In the genomic region with DNA sequence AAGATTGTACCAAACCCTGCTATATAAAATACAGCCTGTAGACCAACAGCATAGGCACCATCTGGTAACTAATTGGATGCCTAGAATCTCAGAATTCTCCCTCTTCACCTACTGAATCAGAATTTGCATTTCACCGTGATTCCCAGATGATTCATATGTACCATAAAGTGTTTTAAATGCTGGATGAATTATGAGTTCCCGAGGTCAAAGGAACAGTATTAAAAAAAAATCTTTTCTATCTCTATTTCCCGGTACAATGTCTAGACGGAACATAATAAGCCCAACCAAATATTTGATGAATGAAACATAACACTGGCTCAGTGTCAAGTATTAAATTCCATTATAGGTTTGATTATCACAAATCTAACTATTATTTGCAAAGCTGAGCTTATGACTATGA, we compare ENCODE assay signal across 19 cellular contexts.
DNase-seq lines count a peak whose midpoint lies in the region; ATAC-seq and TF ChIP-seq lines count a peak whose summit lies in the region.
"Had no signal": no experiment of that assay in that cellular context is flagged by ENCODE, and none has a peak within 500 bp of the region (broad histone marks: within the 10 kb centered on the region; RNA-seq: fewer than 3 reads in every experiment).

No MANE protein-coding gene starts in this region.

- TF ChIP-seq CTCF in HFFc6 (IDR thresholded peaks at IDR 0.05) (no peak), fibroblast of pulmonary artery (IDR thresholded peaks at IDR 0.05; ENCODE audit: low read length, missing control alignments) (no peak), retinal pigment epithelial cell (conservative IDR thresholded peaks at IDR 0.05; ENCODE audit: low read depth, low read length) (no peak), H9 (conservative IDR thresholded peaks at IDR 0.05) (no peak)

- H3K4me2 ChIP-seq in H9 (ENCODE audit: insufficient read depth, insufficient read length, low read length): no peak overlapping the region

- no peak overlapping the region for H3K56ac ChIP-seq in H9 (ENCODE audit: insufficient read length, low read depth, low read length)

- H3K27me3 Mint-ChIP-seq in HFFc6 (ENCODE audit: insufficient read depth) (no peaks in the 10 kb centered on the region; the same call in 1 of the 2 replicates), H9 (ENCODE audit: low read depth) (no peaks in the 10 kb centered on the region)
- H3K27me3 Mint-ChIP-seq: CD4-positive, CD25-positive, alpha-beta regulatory T cell had no signal

- no peak overlapping the region for H3K18ac ChIP-seq in H9 (ENCODE audit: insufficient read length, low read depth, low read length)

- H2BK12ac ChIP-seq in H9 (ENCODE audit: insufficient read length, low read depth, low read length): no peak overlapping the region

- WGBS in H9 (ENCODE audit: extremely low coverage, insufficient read length, low lambda C conversion rate): no CpG with 5 or more reads among the region's 4 CpGs
- 48% methylated on average over 4 of the region's 4 CpGs for WGBS in right cardiac atrium

- no peak overlapping the region for H2AFZ ChIP-seq in H9 (ENCODE audit: low read length)

- no peaks in the 10 kb centered on the region for H3K23me2 ChIP-seq in H9 (ENCODE audit: insufficient read length, low read depth, low read length, poor library complexity, severe bottlenecking)

- H2AK5ac ChIP-seq in H9 (ENCODE audit: insufficient read length, low read length): no peak overlapping the region

- no peak overlapping the region for H2BK15ac ChIP-seq in H9 (ENCODE audit: low read depth, low read length)

- H2BK20ac ChIP-seq in H9 (ENCODE audit: low read depth, low read length, poor library complexity, severe bottlenecking): no peak overlapping the region

- no peaks in the 10 kb centered on the region for H3K36me3 Mint-ChIP-seq in HFFc6 (ENCODE audit: low read depth)
- H3K36me3 Mint-ChIP-seq in H9 (ENCODE audit: insufficient read depth in 1 of 3, low read depth in 3 of 3): peaks cover 0 to 4% (median 0%) of the 10 kb centered on the region in 3 experiments; a peak in 2 of 7 replicates
- H3K36me3 Mint-ChIP-seq: CD4-positive, CD25-positive, alpha-beta regulatory T cell; immature natural killer cell had no signal

- H4K8ac ChIP-seq in H9 (replicated peaks; ENCODE audit: insufficient read length, low read depth, low read length): no peak overlapping the region

- no peak overlapping the region for H3K27ac ChIP-seq in H9 (ENCODE audit: insufficient read length, low read depth, low read length)
- no peak overlapping the region for H3K27ac ChIP-seq in right cardiac atrium (ENCODE audit: low read length)
- H3K27ac ChIP-seq: VCaP had no signal

- H3K14ac ChIP-seq in H9 (ENCODE audit: insufficient read depth, low read length): no peak overlapping the region

- intact Hi-C loops in right cardiac atrium (cut with DNase I): no loop called here

- H3K79me1 ChIP-seq in H9 (ENCODE audit: insufficient read depth, low read depth, low read length, poor library complexity, severe bottlenecking): no peaks in the 10 kb centered on the region

- H3T11ph ChIP-seq in H9 (ENCODE audit: low read length): no peak overlapping the region

- H2BK120ac ChIP-seq in H9 (ENCODE audit: low read depth, low read length, poor library complexity, severe bottlenecking): no peak overlapping the region

- H3K9ac ChIP-seq in H9 (ENCODE audit: extremely low read depth, insufficient read length, low read length): no peak overlapping the region

- H3K27ac Mint-ChIP-seq in HFFc6 (peak overlapping the region; percentile 4; the same call in 1 of the 2 replicates), H9 (no peak overlapping the region; a peak in 1 of 7 replicates)
- H3K27ac Mint-ChIP-seq: CD4-positive, CD25-positive, alpha-beta regulatory T cell; immature natural killer cell had no signal

- peaks cover 33% of the 10 kb centered on the region for H3K4me1 Mint-ChIP-seq in HFFc6 (ENCODE audit: low read depth)
- H3K4me1 Mint-ChIP-seq in H9: peaks cover 4% of the 10 kb centered on the region in 2 experiments; a peak in 3 of 4 replicates
- H3K4me1 Mint-ChIP-seq: CD4-positive, CD25-positive, alpha-beta regulatory T cell; immature natural killer cell had no signal

- DNase-seq in HFFc6 (peak; percentile 23), amniotic epithelial cell (ENCODE audit: low read depth) (peak; percentile 81), fibroblast of pulmonary artery (ENCODE audit: low read depth) (peak; percentile 74), retinal pigment epithelial cell (ENCODE audit: low read depth) (peak; percentile 85), H9 (no peak), right cardiac atrium (no peak)
- DNase-seq: activated effector memory CD4-positive, alpha-beta T cell treated with Interleukin-2 at 50 U/mL for 16 hours; CD4-positive, CD25-positive, alpha-beta regulatory T cell; glutamatergic neuron; immature natural killer cell; MM.1S; NCI-H187 treated with DMSO at 0.1 percent for 48 hours; occipital lobe; OCI-M1; stimulated activated CD4-positive, alpha-beta T cell treated with anti-CD3 and anti-CD28 coated beads, Interleukin-12 subunit alpha, Interleukin-12 subunit beta, amount 100 ng/mL, for 4 hours; SW 1271 had no signal

- H3K4me3 Mint-ChIP-seq in HFFc6: no peak overlapping the region
- no peak overlapping the region for H3K4me3 Mint-ChIP-seq in H9
- H3K4me3 Mint-ChIP-seq: CD4-positive, CD25-positive, alpha-beta regulatory T cell; immature natural killer cell had no signal

- H3K4me1 ChIP-seq in H9 (ENCODE audit: insufficient read depth, low read length): no peaks in the 10 kb centered on the region; the same call in 1 of the 2 replicates
- H3K4me1 ChIP-seq in right cardiac atrium (ENCODE audit: control insufficient read depth, insufficient read depth, low read length): no peaks in the 10 kb centered on the region

- H4K91ac ChIP-seq in H9 (ENCODE audit: insufficient read length, low read depth, low read length): no peak overlapping the region

- no peak overlapping the region for H3K4ac ChIP-seq in H9 (ENCODE audit: low read depth, low read length)

- H3K9me3 Mint-ChIP-seq in HFFc6 (no peaks in the 10 kb centered on the region), H9 (no peaks in the 10 kb centered on the region)

- no peak overlapping the region for H3K23ac ChIP-seq in H9 (ENCODE audit: insufficient read length, low read depth, low read length)

- no peaks in the 10 kb centered on the region for H4K20me1 ChIP-seq in H9 (ENCODE audit: control insufficient read depth, insufficient read depth, insufficient read length)

- no peak overlapping the region for H2BK5ac ChIP-seq in H9 (ENCODE audit: insufficient read length, low read length)

- H3K79me2 ChIP-seq in H9 (ENCODE audit: insufficient read depth, low read length): no peaks in the 10 kb centered on the region

- no peak overlapping the region for H4K5ac ChIP-seq in H9 (ENCODE audit: insufficient read length, low read depth, low read length)

- no peak for ATAC-seq in GM19023 (IDR thresholded peaks at IDR 0.05; ENCODE audit: unreplicated experiment)
- ATAC-seq in right cardiac atrium: no peak
- no peak for ATAC-seq in HG02623 (IDR thresholded peaks at IDR 0.05; ENCODE audit: unreplicated experiment)

- H3K9me3 ChIP-seq in H9 (ENCODE audit: control insufficient read depth, low read depth, low read length): no peaks in the 10 kb centered on the region
- no peaks in the 10 kb centered on the region for H3K9me3 ChIP-seq in right cardiac atrium (ENCODE audit: control insufficient read depth, low read length)

- H3K27me3 ChIP-seq in H9 (ENCODE audit: insufficient read depth, low read length) (no peaks in the 10 kb centered on the region), right cardiac atrium (ENCODE audit: control insufficient read depth, insufficient read depth) (no peaks in the 10 kb centered on the region)

- H3K4me3 ChIP-seq in fibroblast of pulmonary artery (replicated peaks; ENCODE audit: low read depth, low read length) (no peak overlapping the region), retinal pigment epithelial cell (ENCODE audit: low read length) (no peak overlapping the region), right cardiac atrium (ENCODE audit: low read length) (no peak overlapping the region)

Comparison
In these comparisons a context has a peak if more than half of its experiments do, and no peak if none do; other contexts are left out.
1. DNase-seq: peak in HFFc6 (single experiment), amniotic epithelial cell (single experiment), fibroblast of pulmonary artery (single experiment) and retinal pigment epithelial cell (single experiment); none in H9 (single experiment) and right cardiac atrium (0 of 3).